In genomic region chr4:80143305-80143679, GRCh38 we compare ENCODE assay signal across 18 cellular contexts.
"Had no signal": no experiment of that assay in that cellular context is flagged by ENCODE, and none has a peak within 500 bp of the region (broad histone marks: within the 10 kb centered on the region; RNA-seq: fewer than 3 reads in every experiment).

No MANE protein-coding gene starts in this region.

- H3K27me3 ChIP-seq: esophagus squamous epithelium, right lobe of liver, upper lobe of right lung had no signal

- H3K27ac Mint-ChIP-seq: activated naive CD4-positive, alpha-beta T cell treated with anti-CD3 and anti-CD28 coated beads, Interleukin-2, amount 50 U/mL, for 72 hours had no signal

- H3K36me3 ChIP-seq: esophagus squamous epithelium, right lobe of liver, thoracic aorta, upper lobe of right lung had no signal

- H3K4me3 ChIP-seq: esophagus squamous epithelium, right lobe of liver, thoracic aorta, upper lobe of right lung had no signal

- H3K9me3 ChIP-seq: esophagus squamous epithelium, right lobe of liver, thoracic aorta, upper lobe of right lung had no signal

- H3K9ac ChIP-seq: parathyroid adenoma had no signal

- ATAC-seq: activated naive CD4-positive, alpha-beta T cell treated with anti-CD3 and anti-CD28 coated beads, Interleukin-2, amount 50 U/mL, for 72 hours; activated T-cell treated with anti-CD3 and anti-CD28 coated beads, Interleukin-2, amount 50 U/mL, for 4 hours; naive thymus-derived CD8-positive, alpha-beta T cell; stimulated activated memory B cell treated with anti-CD40 and anti-IgM and Interleukin-4, amounts not matched to agents 10 μg/mL and 1 μg/mL and 100 μg/mL, for 72 hours; T-cell; upper lobe of right lung had no signal

- H2AFZ ChIP-seq: parathyroid adenoma had no signal

- H3K9me3 Mint-ChIP-seq: activated CD4-positive, alpha-beta memory T cell treated with anti-CD3 and anti-CD28 coated beads, Interleukin-2, amount 10 ng/mL, durations not matched to agents 7 days and 5 days; activated naive CD4-positive, alpha-beta T cell treated with anti-CD3 and anti-CD28 coated beads, Interleukin-2, amount 50 U/mL, for 72 hours; activated T-cell treated with anti-CD3 and anti-CD28 coated beads, Interleukin-2, amount 50 U/mL, for 4 hours; naive thymus-derived CD8-positive, alpha-beta T cell; stimulated activated memory B cell treated with anti-CD40 and anti-IgM and Interleukin-4, amounts not matched to agents 10 μg/mL and 1 μg/mL and 100 μg/mL, for 72 hours; T-cell had no signal

- H3K27me3 Mint-ChIP-seq: activated CD4-positive, alpha-beta memory T cell treated with anti-CD3 and anti-CD28 coated beads, Interleukin-2, amount 10 ng/mL, durations not matched to agents 7 days and 5 days; naive thymus-derived CD8-positive, alpha-beta T cell; stimulated activated memory B cell treated with anti-CD40 and anti-IgM and Interleukin-4, amounts not matched to agents 10 μg/mL and 1 μg/mL and 100 μg/mL, for 72 hours; T-cell had no signal

- H3K36me3 Mint-ChIP-seq: activated naive CD4-positive, alpha-beta T cell treated with anti-CD3 and anti-CD28 coated beads, Interleukin-2, amount 50 U/mL, for 72 hours; naive thymus-derived CD8-positive, alpha-beta T cell; stimulated activated memory B cell treated with anti-CD40 and anti-IgM and Interleukin-4, amounts not matched to agents 10 μg/mL and 1 μg/mL and 100 μg/mL, for 72 hours; T-cell had no signal

- DNase-seq: activated CD4-positive, alpha-beta memory T cell treated with anti-CD3 and anti-CD28 coated beads, Interleukin-2, amount 10 ng/mL, durations not matched to agents 7 days and 5 days; activated effector memory CD4-positive, alpha-beta T cell treated with anti-CD3 and anti-CD28 coated beads, Interleukin-2, amount 50 U/mL, for 16 hours; activated T-cell treated with anti-CD3 and anti-CD28 coated beads, Interleukin-2, amount 50 U/mL, for 4 hours; dermis blood vessel endothelial cell; effector memory CD4-positive, alpha-beta T cell; esophagus squamous epithelium; naive thymus-derived CD8-positive, alpha-beta T cell; right lobe of liver; small intestine; stimulated activated CD4-positive, alpha-beta T cell treated with anti-CD3 and anti-CD28 coated beads, Interleukin-15, amount 100 ng/mL, for 24 hours; stimulated activated CD4-positive, alpha-beta T cell treated with anti-CD3 and anti-CD28 coated beads, Interleukin-4, amount 100 ng/mL, for 24 hours; T-cell; T1000; upper lobe of right lung had no signal

- H3K4me3 Mint-ChIP-seq: activated CD4-positive, alpha-beta memory T cell treated with anti-CD3 and anti-CD28 coated beads, Interleukin-2, amount 10 ng/mL, durations not matched to agents 7 days and 5 days; activated T-cell treated with anti-CD3 and anti-CD28 coated beads, Interleukin-2, amount 50 U/mL, for 4 hours; naive thymus-derived CD8-positive, alpha-beta T cell; stimulated activated memory B cell treated with anti-CD40 and anti-IgM and Interleukin-4, amounts not matched to agents 10 μg/mL and 1 μg/mL and 100 μg/mL, for 72 hours; T-cell had no signal

- H3K27ac ChIP-seq: esophagus squamous epithelium, parathyroid adenoma, right lobe of liver, thoracic aorta, upper lobe of right lung had no signal

- H3K4me1 ChIP-seq: parathyroid adenoma, right lobe of liver had no signal
